Comparison of ENCODE assay signal across 11 cellular contexts in genomic region chr20:3783068-3783489, GRCh38. TPM values are rescaled to one million over a fixed set of nuclear protein-coding genes. Genes with fewer than 3 reads are reported as not detected.
DNase-seq lines count a peak whose midpoint lies in the region; ATAC-seq, FAIRE-seq and TF ChIP-seq lines count a peak whose summit lies in the region.
"Had no signal": no experiment of that assay in that cellular context is flagged by ENCODE, and none has a peak within 500 bp of the region (broad histone marks: within the 10 kb centered on the region; RNA-seq: fewer than 3 reads in every experiment).

No MANE protein-coding gene starts in this region.

- peaks cover 8% of the 10 kb centered on the region for H3K27me3 Mint-ChIP-seq in stimulated activated naive CD8-positive, alpha-beta T cell treated with anti-CD3 and anti-CD28 coated beads, Interleukin-15, Interleukin-2, amounts not matched to agents 100 ng/mL and 50 ng/mL, for 24 hours
- H3K27me3 Mint-ChIP-seq in stimulated activated naive CD8-positive, alpha-beta T cell treated with anti-CD3 and anti-CD28 coated beads, Interleukin-15, amount 100 ng/mL, for 72 hours, result peaks cover 19% of the 10 kb centered on the region
- peaks cover 2% of the 10 kb centered on the region for H3K27me3 Mint-ChIP-seq in activated B cell treated with CpG ODN at 0.5 μM for 24 hours

- H3K4me3 Mint-ChIP-seq in stimulated activated naive CD8-positive, alpha-beta T cell treated with anti-CD3 and anti-CD28 coated beads, Interleukin-15, Interleukin-2, amounts not matched to agents 100 ng/mL and 50 ng/mL, for 24 hours, result no peak overlapping the region
- H3K4me3 Mint-ChIP-seq in stimulated activated naive CD8-positive, alpha-beta T cell treated with anti-CD3 and anti-CD28 coated beads, Interleukin-15, amount 100 ng/mL, for 72 hours, result no peak overlapping the region
- H3K4me3 Mint-ChIP-seq in activated B cell treated with CpG ODN at 0.5 μM for 24 hours, result no peak overlapping the region

- no peaks in the 10 kb centered on the region for H3K9me3 Mint-ChIP-seq in stimulated activated naive CD8-positive, alpha-beta T cell treated with anti-CD3 and anti-CD28 coated beads, Interleukin-15, Interleukin-2, amounts not matched to agents 100 ng/mL and 50 ng/mL, for 24 hours
- no peaks in the 10 kb centered on the region for H3K9me3 Mint-ChIP-seq in stimulated activated naive CD8-positive, alpha-beta T cell treated with anti-CD3 and anti-CD28 coated beads, Interleukin-15, amount 100 ng/mL, for 72 hours
- H3K9me3 Mint-ChIP-seq in activated B cell treated with CpG ODN at 0.5 μM for 24 hours, result no peaks in the 10 kb centered on the region
- H3K9me3 Mint-ChIP-seq: naive B cell had no signal

- no peak for TF ChIP-seq CTCF in activated B cell treated with CpG ODN at 0.5 μM for 24 hours (IDR thresholded peaks at IDR 0.05)

- H2BK15ac ChIP-seq in mesenchymal stem cell (ENCODE audit: low read depth, poor library complexity, severe bottlenecking), result no peak overlapping the region

- ATAC-seq in stimulated activated naive CD8-positive, alpha-beta T cell treated with anti-CD3 and anti-CD28 coated beads, Interleukin-15, amount 100 ng/mL, for 72 hours, result no peak
- ATAC-seq in activated B cell treated with CpG ODN at 0.5 μM for 24 hours (ENCODE audit: low read depth) (no peak), HG03139 (IDR thresholded peaks at IDR 0.05; ENCODE audit: unreplicated experiment) (no peak)

- WGBS in mesenchymal stem cell, result 88% methylated on average over 2 of the region's 2 CpGs

- no peak overlapping the region for H3K4me3 ChIP-seq in mesenchymal stem cell (ENCODE audit: insufficient read depth in 1 of 2, low read depth in 1 of 2, low read length in 2 of 2)

- no peak overlapping the region for H2AFZ ChIP-seq in mesenchymal stem cell (ENCODE audit: low read depth, low read length)

- FAIRE-seq in HTR-8/SVneo (lab: Jason Lieb, UNC), result no peak

- peaks cover 0 to 13% of the 10 kb centered on the region in 2 experiments for H3K27me3 ChIP-seq in mesenchymal stem cell (ENCODE audit: control insufficient read depth in 1 of 2, insufficient read depth in 1 of 2, low read length in 2 of 2)

- peaks cover 23 to 29% of the 10 kb centered on the region in 2 experiments for H3K36me3 ChIP-seq in mesenchymal stem cell (ENCODE audit: control insufficient read depth in 1 of 2, insufficient read depth in 2 of 2, low read depth in 1 of 2, low read length in 2 of 2)

- H3K79me1 ChIP-seq in mesenchymal stem cell (replicated peaks; ENCODE audit: low read length, poor library complexity, severe bottlenecking), result peaks cover 18% of the 10 kb centered on the region

- no peak overlapping the region for H2BK12ac ChIP-seq in mesenchymal stem cell (ENCODE audit: low read length in 2 of 2)

- H4K91ac ChIP-seq in mesenchymal stem cell (ENCODE audit: low read length), result no peak overlapping the region

- no peak overlapping the region for H3K23ac ChIP-seq in mesenchymal stem cell (ENCODE audit: low read length in 2 of 2)

- peaks cover 44% of the 10 kb centered on the region for H3K4me1 Mint-ChIP-seq in stimulated activated naive CD8-positive, alpha-beta T cell treated with anti-CD3 and anti-CD28 coated beads, Interleukin-15, Interleukin-2, amounts not matched to agents 100 ng/mL and 50 ng/mL, for 24 hours (ENCODE audit: low read depth)
- H3K4me1 Mint-ChIP-seq in stimulated activated naive CD8-positive, alpha-beta T cell treated with anti-CD3 and anti-CD28 coated beads, Interleukin-15, amount 100 ng/mL, for 72 hours, result peaks cover 74% of the 10 kb centered on the region
- peaks cover 48% of the 10 kb centered on the region for H3K4me1 Mint-ChIP-seq in activated B cell treated with CpG ODN at 0.5 μM for 24 hours

- POLR2A ChIA-PET in activated B cell treated with CpG ODN at 0.5 μM for 24 hours (lab: Charles Lee), result interaction anchor here (0.7 to 2.5 kb wide), 3 partner anchors 12 to 38 kb away, joined by 3 to 16 read pairs (median 4); partner anchors contain the start of gene ADISSP

- no peaks in the 10 kb centered on the region for H3K9me3 ChIP-seq in mesenchymal stem cell (ENCODE audit: control insufficient read depth, low read length)

- no peak overlapping the region for H3K4me2 ChIP-seq in mesenchymal stem cell (ENCODE audit: low read length, poor library complexity, severe bottlenecking)

- H2BK5ac ChIP-seq in mesenchymal stem cell (ENCODE audit: low read depth, low read length, poor library complexity, severe bottlenecking), result no peak overlapping the region

- no peak overlapping the region for H2AK5ac ChIP-seq in mesenchymal stem cell (ENCODE audit: low read length, severe bottlenecking)

- H3K18ac ChIP-seq in mesenchymal stem cell (ENCODE audit: low read depth in 1 of 2, low read length in 2 of 2), result no peak overlapping the region

- no peak overlapping the region for H3K4ac ChIP-seq in mesenchymal stem cell (ENCODE audit: low read depth in 1 of 2, low read length in 2 of 2)

- peaks cover 40% of the 10 kb centered on the region for H3K4me1 ChIP-seq in mesenchymal stem cell (ENCODE audit: control insufficient read depth, insufficient read depth, low read depth, low read length)

- no peak for DNase-seq in stimulated activated naive CD8-positive, alpha-beta T cell treated with anti-CD3 and anti-CD28 coated beads, Interleukin-15, amount 100 ng/mL, for 72 hours
- no peak for DNase-seq in activated B cell treated with CpG ODN at 0.5 μM for 24 hours
- no peak for DNase-seq in mesenchymal stem cell
- DNase-seq in 8988T, result no peak
- DNase-seq in HTR-8/SVneo (ENCODE audit: insufficient read length, low spot score), result no peak
- DNase-seq in LoVo (ENCODE audit: low spot score), result no peak
- DNase-seq: central memory CD4-positive, alpha-beta T cell; naive B cell had no signal

- no peak overlapping the region for H3K14ac ChIP-seq in mesenchymal stem cell (ENCODE audit: low read length in 2 of 2)

- intact Hi-C loops in activated B cell treated with CpG ODN at 0.5 μM for 24 hours (cut with micrococcal nuclease), result no loop called here

- no peak overlapping the region for H4K8ac ChIP-seq in mesenchymal stem cell (ENCODE audit: low read length)

- no peak overlapping the region for H3K27ac ChIP-seq in mesenchymal stem cell (ENCODE audit: low read length, poor library complexity, severe bottlenecking)

- H3K9ac ChIP-seq in mesenchymal stem cell (ENCODE audit: low read length), result peak overlapping the region; percentile 56

- peaks cover 6% of the 10 kb centered on the region for H3K36me3 Mint-ChIP-seq in stimulated activated naive CD8-positive, alpha-beta T cell treated with anti-CD3 and anti-CD28 coated beads, Interleukin-15, Interleukin-2, amounts not matched to agents 100 ng/mL and 50 ng/mL, for 24 hours (ENCODE audit: low read depth)
- peaks cover 7% of the 10 kb centered on the region for H3K36me3 Mint-ChIP-seq in activated B cell treated with CpG ODN at 0.5 μM for 24 hours (ENCODE audit: low read depth)
- H3K36me3 Mint-ChIP-seq: naive B cell had no signal

- peak overlapping the region; percentile 61 for H3K27ac Mint-ChIP-seq in stimulated activated naive CD8-positive, alpha-beta T cell treated with anti-CD3 and anti-CD28 coated beads, Interleukin-15, Interleukin-2, amounts not matched to agents 100 ng/mL and 50 ng/mL, for 24 hours
- H3K27ac Mint-ChIP-seq in stimulated activated naive CD8-positive, alpha-beta T cell treated with anti-CD3 and anti-CD28 coated beads, Interleukin-15, amount 100 ng/mL, for 72 hours, result no peak overlapping the region
- H3K27ac Mint-ChIP-seq in activated B cell treated with CpG ODN at 0.5 μM for 24 hours, result peak overlapping the region; percentile 68

- CTCF ChIA-PET in activated B cell treated with CpG ODN at 0.5 μM for 24 hours (lab: Charles Lee), result no interaction called here

- H2BK120ac ChIP-seq in mesenchymal stem cell (ENCODE audit: low read depth, low read length), result no peak overlapping the region

RNA-seq across cellular contexts. Expression of gene SPEF1, which starts 1.8 kb away (rescaled TPM):
- not detected in 2 replicates for total RNA-seq in activated B cell treated with CpG ODN at 0.5 μM for 24 hours
- 0.07 TPM for polyA plus RNA-seq in mesenchymal stem cell (2013, experiment 1 of 2)
- polyA plus RNA-seq in mesenchymal stem cell (2013, experiment 2 of 2), result 0.07 TPM
- total RNA-seq: RPMI7951 had no signal

RNA-seq across cellular contexts. Expression of gene CENPB, which starts 3.5 kb away (rescaled TPM):
- 50.1 and 51.7 TPM in 2 replicates for total RNA-seq in activated B cell treated with CpG ODN at 0.5 μM for 24 hours
- polyA plus RNA-seq in mesenchymal stem cell (2013, experiment 1 of 2), result 38.0 TPM
- polyA plus RNA-seq in mesenchymal stem cell (2013, experiment 2 of 2), result 38.0 TPM

RNA-seq across cellular contexts. Expression of gene CDC25B, which starts 13.0 kb away (rescaled TPM):
- 21.6 and 24.3 TPM in 2 replicates for total RNA-seq in activated B cell treated with CpG ODN at 0.5 μM for 24 hours
- 97.9 TPM for polyA plus RNA-seq in mesenchymal stem cell (2013, experiment 1 of 2)
- 95.2 TPM for polyA plus RNA-seq in mesenchymal stem cell (2013, experiment 2 of 2)

RNA-seq across cellular contexts. Expression of gene ADISSP, which starts 15.5 kb away (rescaled TPM):
- total RNA-seq in activated B cell treated with CpG ODN at 0.5 μM for 24 hours, result 29.9 and 31.1 TPM in 2 replicates
- polyA plus RNA-seq in mesenchymal stem cell (2013, experiment 1 of 2), result 39.5 TPM
- polyA plus RNA-seq in mesenchymal stem cell (2013, experiment 2 of 2), result 36.9 TPM

RNA-seq across cellular contexts. Expression of gene AP5S1, which starts 37.3 kb away (rescaled TPM):
- 13.4 and 13.5 TPM in 2 replicates for total RNA-seq in activated B cell treated with CpG ODN at 0.5 μM for 24 hours
- polyA plus RNA-seq in mesenchymal stem cell (2013, experiment 1 of 2), result 9.4 TPM
- 9.5 TPM for polyA plus RNA-seq in mesenchymal stem cell (2013, experiment 2 of 2)

Comparison
In these comparisons a context has a peak if more than half of its experiments do, and no peak if none do; other contexts are left out.
1. H3K27ac Mint-ChIP-seq: peak in stimulated activated naive CD8-positive, alpha-beta T cell treated with anti-CD3 and anti-CD28 coated beads, Interleukin-15, Interleukin-2, amounts not matched to agents 100 ng/mL and 50 ng/mL, for 24 hours (single experiment) and activated B cell treated with CpG ODN at 0.5 μM for 24 hours (single experiment); none in stimulated activated naive CD8-positive, alpha-beta T cell treated with anti-CD3 and anti-CD28 coated beads, Interleukin-15, amount 100 ng/mL, for 72 hours (0 of 2).